ENCODE assay signal across 8 cellular contexts in the genomic region with DNA sequence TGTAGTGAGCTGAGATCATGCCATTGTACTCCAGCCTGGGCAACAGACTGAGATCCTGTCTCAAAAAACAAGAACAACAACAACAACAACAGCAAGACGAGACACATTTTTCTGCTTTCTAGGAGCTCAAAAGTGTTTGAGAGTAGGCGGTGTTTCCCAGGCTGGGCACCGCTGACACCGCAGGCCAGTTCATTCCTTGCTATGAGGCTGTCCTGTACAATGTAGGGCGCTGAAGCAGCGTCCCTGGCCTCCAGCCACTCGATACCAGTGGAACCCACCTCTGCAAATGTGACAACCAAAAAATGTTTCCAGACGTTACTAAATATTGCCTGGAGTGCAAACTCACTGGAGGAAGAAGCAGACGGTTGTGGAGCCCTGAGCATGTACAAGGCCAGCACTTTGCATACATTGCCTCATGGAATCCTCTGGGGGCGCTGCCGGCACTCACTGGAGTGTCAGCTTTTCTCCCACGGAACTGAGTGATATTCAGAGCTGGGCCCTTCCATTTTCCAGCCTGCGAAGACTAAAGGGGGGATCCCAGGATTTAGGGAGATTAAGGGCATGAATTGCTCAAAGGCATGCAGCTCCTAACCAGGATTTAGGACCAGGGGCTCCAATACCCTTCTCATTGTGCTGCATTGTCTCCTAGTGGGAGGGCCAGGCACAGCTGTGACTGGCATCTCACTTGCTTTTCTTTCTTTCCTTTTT. TPM values are rescaled to one million over a fixed set of nuclear protein-coding genes. Genes with fewer than 3 reads are reported as not detected.
A peak's percentile ranks its signal among the peaks of the same experiment; 100 is the strongest.
DNase-seq lines count a peak whose midpoint lies in the region; ATAC-seq, FAIRE-seq and TF ChIP-seq lines count a peak whose summit lies in the region.

No MANE protein-coding gene starts in this region.

- H3K27me3 ChIP-seq in MG63 (no peaks in the 10 kb centered on the region), K562 (ENCODE audit: control insufficient read depth in 2 of 2, insufficient read depth in 2 of 2, low read length in 2 of 2) (no peaks in the 10 kb centered on the region)

- no peaks in the 10 kb centered on the region for H3K27me3 Mint-ChIP-seq in T-helper 2 cell treated with Interferon-gamma antibody and Interleukin-4, amounts not matched to agents 5 μg/mL and 100 μg/mL, for 36 hours (ENCODE audit: low read depth)

- peak; percentile 77 to 84 (median 82) for TF ChIP-seq CTCF in K562 (IDR thresholded peaks at IDR 0.05 in 2 of 3, conservative IDR thresholded peaks at IDR 0.05 in 1 of 3; ENCODE audit: insufficient read depth in 2 of 3, low read depth in 1 of 3, low read length in 3 of 3)

- H3K27ac ChIP-seq in K562 (ENCODE audit: extremely low read depth, low read depth, low read length), result peak overlapping the region; percentile 44; the same call in 2 of the 3 replicates

- peak; percentile 53 for DNase-seq in MG63
- DNase-seq in T-helper 2 cell treated with Interferon-gamma antibody and Interleukin-4, amounts not matched to agents 5 μg/mL and 100 μg/mL, for 36 hours (ENCODE audit: low spot score), result peak; percentile 57
- peak; percentile 37 to 85 (median 48) for DNase-seq in K562 (ENCODE audit: extremely low read depth in 1 of 4, low spot score in 3 of 4)
- peak; percentile 61 for DNase-seq in stimulated activated CD4-positive, alpha-beta T cell treated with anti-CD3 and anti-CD28 coated beads, Interleukin-12 subunit alpha, Interleukin-12 subunit beta, amount 100 ng/mL, for 4 hours
- DNase-seq in NCI-H187 (lab: John Stamatoyannopoulos, UW), result no peak

- H3K9me1 ChIP-seq in K562 (ENCODE audit: control insufficient read depth, insufficient read depth, low read length), result no peaks in the 10 kb centered on the region

- no peaks in the 10 kb centered on the region for H3K79me2 ChIP-seq in K562 (ENCODE audit: control insufficient read depth, insufficient read depth, low read length)

- CTCF ChIA-PET in K562 (lab: Yijun Ruan, JAX; ENCODE audit: low intra/inter-chr PET ratio), result interaction anchor here (0.6 to 1.2 kb wide), 4 partner anchors 19 to 679 kb away, joined by 3 to 4 read pairs (median 4); no protein-coding TSS in a partner anchor

- H3K9me3 Mint-ChIP-seq in T-helper 2 cell treated with Interferon-gamma antibody and Interleukin-4, amounts not matched to agents 5 μg/mL and 100 μg/mL, for 36 hours, result no peaks in the 10 kb centered on the region

- POLR2A ChIA-PET in K562 (lab: Yijun Ruan, JAX), result interaction anchor here (0.7 to 1.7 kb wide), 10 partner anchors 21 to 532 kb away, joined by 3 to 11 read pairs (median 4); partner anchors contain the start of genes ATF4 and RPL3

- no peak overlapping the region for H3K27ac Mint-ChIP-seq in T-helper 2 cell treated with Interferon-gamma antibody and Interleukin-4, amounts not matched to agents 5 μg/mL and 100 μg/mL, for 36 hours

- no peak for TF ChIP-seq EP300 in K562 (IDR thresholded peaks at IDR 0.05; ENCODE audit: low read length)

- no peaks in the 10 kb centered on the region for H3K36me3 ChIP-seq in MG63
- no peaks in the 10 kb centered on the region for H3K36me3 ChIP-seq in K562 (ENCODE audit: control insufficient read depth, insufficient read depth, low read length)

- H3K9me3 ChIP-seq in MG63 (no peaks in the 10 kb centered on the region), K562 (replicated peaks; ENCODE audit: control insufficient read depth, insufficient read depth, low read depth, low read length) (no peaks in the 10 kb centered on the region)

- peak; percentile 16 to 51; a peak in 2 of 4 replicates for TF ChIP-seq RAD21 in K562 (CRISPR knock-in tag; conservative IDR thresholded peaks at IDR 0.05 in 1 of 2, IDR thresholded peaks at IDR 0.05 in 1 of 2)

- in situ Hi-C loops in K562 (cut with MboI), result no loop called here

- H3K4me1 Mint-ChIP-seq in T-helper 2 cell treated with Interferon-gamma antibody and Interleukin-4, amounts not matched to agents 5 μg/mL and 100 μg/mL, for 36 hours (ENCODE audit: low read depth), result peaks cover 6% of the 10 kb centered on the region

- H3K4me3 ChIP-seq in MG63 (no peak overlapping the region), K562 (no peak overlapping the region)

- peak; percentile 91 for ATAC-seq in K562
- ATAC-seq in GM19328 (IDR thresholded peaks at IDR 0.05; ENCODE audit: unreplicated experiment), result no peak

- H3K36me3 Mint-ChIP-seq in T-helper 2 cell treated with Interferon-gamma antibody and Interleukin-4, amounts not matched to agents 5 μg/mL and 100 μg/mL, for 36 hours (ENCODE audit: low read depth), result no peaks in the 10 kb centered on the region

- H3K4me1 ChIP-seq in K562 (replicated peaks in 1 of 2; ENCODE audit: control insufficient read depth in 2 of 2, insufficient read depth in 2 of 2, low read length in 2 of 2), result peaks cover 18 to 25% of the 10 kb centered on the region in 2 experiments

- H3K9ac ChIP-seq in K562 (ENCODE audit: insufficient read depth in 1 of 2, low read depth in 2 of 2, low read length in 2 of 2), result peak overlapping the region in 1 of 2 experiments; percentile 13; a peak in 1 of 4 replicates

- no peaks in the 10 kb centered on the region for H4K20me1 ChIP-seq in K562 (replicated peaks; ENCODE audit: control insufficient read depth, insufficient read depth, low read length)

- FAIRE-seq in G401.6 (lab: Jason Lieb, UNC), result peak; percentile 71
- peak; percentile 96 for FAIRE-seq in K562 (lab: Jason Lieb, UNC)
- peak; percentile 90 for FAIRE-seq in islet of Langerhans (lab: Jason Lieb, UNC)

- no peak overlapping the region for H3K4me2 ChIP-seq in K562 (ENCODE audit: insufficient read depth, low read length)

- no peak overlapping the region for H3K4me3 Mint-ChIP-seq in T-helper 2 cell treated with Interferon-gamma antibody and Interleukin-4, amounts not matched to agents 5 μg/mL and 100 μg/mL, for 36 hours

- BruUV-seq in K562 (replicated peaks; lab: Mats Ljungman, UMichigan), result no TSS peak

- intact Hi-C loops in K562 (cut with micrococcal nuclease), result loop anchor here (2.0 to 5.0 kb wide), 2 partner anchors 23 to 36 kb away; partner anchors contain the start of gene RPS19BP1

- WGBS in K562 (ENCODE audit: insufficient coverage, low coverage, missing lambda C conversion rate), result 34% methylated on average over 12 of the region's 13 CpGs

- peak overlapping the region; percentile 94 for H2AFZ ChIP-seq in K562 (ENCODE audit: low read depth, low read length)

- TF ChIP-seq POLR2A in K562 (conservative IDR thresholded peaks at IDR 0.05), result no peak

RNA-seq across cellular contexts. Expression of gene MIEF1, which starts 5.8 kb away (rescaled TPM):
- total RNA-seq in MG63 (2014; rRNA removed; shearing (Covaris generic); ENCODE audit: low replicate concordance), result 32.3 and 32.7 TPM in 2 replicates
- 31.0 and 48.3 TPM in 2 replicates for total RNA-seq in K562 (2011; cell fraction: chromatin; rRNA removed; ENCODE audit: low replicate concordance)
- total RNA-seq in K562 (2011; cell fraction: nucleolus; rRNA removed), result 30.9 and 36.7 TPM in 2 replicates
- total RNA-seq in K562 (2011; cell fraction: nucleoplasm; rRNA removed), result 33.9 and 34.4 TPM in 2 replicates
- total RNA-seq in K562 (2014; rRNA removed) (25.5 and 28.3 TPM in 2 replicates), K562 (2014; rRNA removed; fragmentation: Illumina TruSeq; extraction: Trizol) (28.6 and 29.0 TPM in 2 replicates), K562 (2015; rRNA removed; fragmentation: Illumina TruSeq; extraction: Trizol) (26.8 and 27.1 TPM in 2 replicates), K562 (2021) (51.8 and 54.3 TPM in 2 replicates)
- polyA plus RNA-seq in K562 (2011; rRNA removed) (20.0 and 21.7 TPM in 2 replicates), K562 (2014; fragmentation: Illumina TruSeq; extraction: Trizol) (37.7 and 40.8 TPM in 2 replicates), K562 (2014; fragmentation: Nextera tagmentation; extraction: Ambion mirVana) (10 to 100 TPM; 10.9 to 13.1 TPM), K562 (2014; rRNA removed) (23.6 and 29.1 TPM in 2 replicates)
- 23.2 and 29.6 TPM in 2 replicates for polyA plus RNA-seq in K562 (2011; cell fraction: cytosol; rRNA removed)
- 13.3 and 18.3 TPM in 2 replicates for polyA plus RNA-seq in K562 (2011; cell fraction: nucleus; rRNA removed)
- polyA plus RNA-seq in K562 (2012), result 23.3 and 33.4 TPM in 2 replicates
- polyA minus RNA-seq in K562 (2011; rRNA and poly(A)+ RNA removed), result 31.6 and 37.3 TPM in 2 replicates
- polyA minus RNA-seq in K562 (2011; cell fraction: cytosol; rRNA and poly(A)+ RNA removed), result 23.3 and 24.0 TPM in 2 replicates
- 13.6 and 15.8 TPM in 2 replicates for polyA minus RNA-seq in K562 (2011; cell fraction: nucleus; rRNA and poly(A)+ RNA removed)

RNA-seq across cellular contexts. Expression of gene ATF4, which starts 24.1 kb away (rescaled TPM):
- total RNA-seq in MG63 (2014; rRNA removed; shearing (Covaris generic); ENCODE audit: low replicate concordance), result 345 and 436 TPM in 2 replicates
- 183 and 296 TPM in 2 replicates for total RNA-seq in K562 (2011; cell fraction: chromatin; rRNA removed; ENCODE audit: low replicate concordance)
- total RNA-seq in K562 (2011; cell fraction: nucleolus; rRNA removed), result 255 and 271 TPM in 2 replicates
- 227 and 246 TPM in 2 replicates for total RNA-seq in K562 (2011; cell fraction: nucleoplasm; rRNA removed)
- total RNA-seq in K562 (2014; rRNA removed) (311 and 355 TPM in 2 replicates), K562 (2014; rRNA removed; fragmentation: Illumina TruSeq; extraction: Trizol) (320 and 405 TPM in 2 replicates), K562 (2015; rRNA removed; fragmentation: Illumina TruSeq; extraction: Trizol) (153 and 156 TPM in 2 replicates), K562 (2021) (308 and 361 TPM in 2 replicates)
- polyA plus RNA-seq in K562 (2011; rRNA removed) (669 and 756 TPM in 2 replicates), K562 (2014; fragmentation: Illumina TruSeq; extraction: Trizol) (528 and 598 TPM in 2 replicates), K562 (2014; fragmentation: Nextera tagmentation; extraction: Ambion mirVana) (100 to 1,000 TPM in 1 of 2 experiments, 10 to 100 TPM in 1; 93.1 to 125 TPM), K562 (2014; rRNA removed) (638 and 723 TPM in 2 replicates)
- 757 and 998 TPM in 2 replicates for polyA plus RNA-seq in K562 (2011; cell fraction: cytosol; rRNA removed)
- 651 and 768 TPM in 2 replicates for polyA plus RNA-seq in K562 (2011; cell fraction: nucleus; rRNA removed)
- 264 and 832 TPM in 2 replicates for polyA plus RNA-seq in K562 (2012)
- polyA minus RNA-seq in K562 (2011; rRNA and poly(A)+ RNA removed), result 190 and 217 TPM in 2 replicates
- 89.9 and 115 TPM in 2 replicates for polyA minus RNA-seq in K562 (2011; cell fraction: cytosol; rRNA and poly(A)+ RNA removed)
- 99.2 and 197 TPM in 2 replicates for polyA minus RNA-seq in K562 (2011; cell fraction: nucleus; rRNA and poly(A)+ RNA removed)

RNA-seq across cellular contexts. Expression of gene RPS19BP1, which starts 36.3 kb away (rescaled TPM):
- total RNA-seq in MG63 (2014; rRNA removed; shearing (Covaris generic); ENCODE audit: low replicate concordance), result 138 and 161 TPM in 2 replicates
- total RNA-seq in K562 (2011; cell fraction: chromatin; rRNA removed; ENCODE audit: low replicate concordance), result 27.9 and 59.9 TPM in 2 replicates
- total RNA-seq in K562 (2011; cell fraction: nucleolus; rRNA removed), result 57.2 and 59.7 TPM in 2 replicates
- 42.7 and 46.9 TPM in 2 replicates for total RNA-seq in K562 (2011; cell fraction: nucleoplasm; rRNA removed)
- total RNA-seq in K562 (2014; rRNA removed) (223 and 264 TPM in 2 replicates), K562 (2014; rRNA removed; fragmentation: Illumina TruSeq; extraction: Trizol) (33.0 and 44.9 TPM in 2 replicates), K562 (2015; rRNA removed; fragmentation: Illumina TruSeq; extraction: Trizol) (84.3 and 93.3 TPM in 2 replicates), K562 (2021) (109 and 110 TPM in 2 replicates)
- polyA plus RNA-seq in K562 (2011; rRNA removed) (75.6 and 90.4 TPM in 2 replicates), K562 (2014; fragmentation: Illumina TruSeq; extraction: Trizol) (29.0 and 64.7 TPM in 2 replicates), K562 (2014; fragmentation: Nextera tagmentation; extraction: Ambion mirVana) (1 to 10 TPM; 3.0 to 8.2 TPM), K562 (2014; rRNA removed) (216 and 229 TPM in 2 replicates)
- polyA plus RNA-seq in K562 (2011; cell fraction: cytosol; rRNA removed), result 89.9 and 177 TPM in 2 replicates
- 53.3 and 77.5 TPM in 2 replicates for polyA plus RNA-seq in K562 (2011; cell fraction: nucleus; rRNA removed)
- 85.4 and 89.3 TPM in 2 replicates for polyA plus RNA-seq in K562 (2012)
- 12.0 and 12.6 TPM in 2 replicates for polyA minus RNA-seq in K562 (2011; rRNA and poly(A)+ RNA removed)
- polyA minus RNA-seq in K562 (2011; cell fraction: cytosol; rRNA and poly(A)+ RNA removed), result 14.5 and 18.6 TPM in 2 replicates
- polyA minus RNA-seq in K562 (2011; cell fraction: nucleus; rRNA and poly(A)+ RNA removed), result 16.3 and 27.0 TPM in 2 replicates

RNA-seq across cellular contexts. Expression of gene MGAT3, which starts 39.5 kb away (rescaled TPM):
- total RNA-seq in MG63 (2014; rRNA removed; shearing (Covaris generic); ENCODE audit: low replicate concordance), result 0.20 TPM in 1 of 2 replicates, not detected in the other
- 6.4 and 13.2 TPM in 2 replicates for total RNA-seq in K562 (2011; cell fraction: chromatin; rRNA removed; ENCODE audit: low replicate concordance)
- 12.2 and 15.0 TPM in 2 replicates for total RNA-seq in K562 (2011; cell fraction: nucleolus; rRNA removed)
- 10.2 and 10.6 TPM in 2 replicates for total RNA-seq in K562 (2011; cell fraction: nucleoplasm; rRNA removed)
- 4.6 and 5.7 TPM in 2 replicates for total RNA-seq in K562 (2014; rRNA removed)
- 2.8 and 3.5 TPM in 2 replicates for total RNA-seq in K562 (2014; rRNA removed; fragmentation: Illumina TruSeq; extraction: Trizol)
- total RNA-seq in K562 (2015; rRNA removed; fragmentation: Illumina TruSeq; extraction: Trizol), result 4.3 and 4.6 TPM in 2 replicates
- total RNA-seq in K562 (2021), result 11.4 and 11.5 TPM in 2 replicates
- 6.6 and 6.8 TPM in 2 replicates for polyA plus RNA-seq in K562 (2011; rRNA removed)
- 8.2 and 17.9 TPM in 2 replicates for polyA plus RNA-seq in K562 (2011; cell fraction: cytosol; rRNA removed)
- polyA plus RNA-seq in K562 (2011; cell fraction: nucleus; rRNA removed), result 6.0 and 12.6 TPM in 2 replicates
- 4.6 and 7.2 TPM in 2 replicates for polyA plus RNA-seq in K562 (2012)
- polyA plus RNA-seq in K562 (2014; fragmentation: Illumina TruSeq; extraction: Trizol), result 4.2 and 5.4 TPM in 2 replicates
- under 1 TPM; 0.10 to 0.18 TPM for polyA plus RNA-seq in K562 (2014; fragmentation: Nextera tagmentation; extraction: Ambion mirVana)
- polyA plus RNA-seq in K562 (2014; rRNA removed), result 6.0 and 7.0 TPM in 2 replicates
- 10.3 and 15.4 TPM in 2 replicates for polyA minus RNA-seq in K562 (2011; rRNA and poly(A)+ RNA removed)
- polyA minus RNA-seq in K562 (2011; cell fraction: cytosol; rRNA and poly(A)+ RNA removed), result 18.6 and 19.4 TPM in 2 replicates
- polyA minus RNA-seq in K562 (2011; cell fraction: nucleus; rRNA and poly(A)+ RNA removed), result 4.6 and 5.1 TPM in 2 replicates

Comparison
In these comparisons a context has a peak if more than half of its experiments do, and no peak if none do; other contexts are left out.
1. DNase-seq: peak in MG63 (single experiment), T-helper 2 cell treated with Interferon-gamma antibody and Interleukin-4, amounts not matched to agents 5 μg/mL and 100 μg/mL, for 36 hours (single experiment), K562 (4 of 4) and stimulated activated CD4-positive, alpha-beta T cell treated with anti-CD3 and anti-CD28 coated beads, Interleukin-12 subunit alpha, Interleukin-12 subunit beta, amount 100 ng/mL, for 4 hours (single experiment); none in NCI-H187 (0 of 2).